ENCODE assay signal across 1 cellular context in genomic region chr12:52082988-52083637, GRCh38.
TF ChIP-seq lines count a peak whose summit lies in the region.

No MANE protein-coding gene starts in this region.

TF ChIP-seq in HEK293, 187 proteins besides CTCF, POLR2A, EP300 and RAD21 (continued from another document and continues in another):
- no peak for TF ChIP-seq GLI4 (tag by site-specific recombination; IDR thresholded peaks at IDR 0.05)
- TF ChIP-seq ZNF645 (tag by site-specific recombination; IDR thresholded peaks at IDR 0.05), result no peak
- TF ChIP-seq ZNF768 (tag by site-specific recombination; IDR thresholded peaks at IDR 0.05), result no peak
- TF ChIP-seq ZNF426 (tag by site-specific recombination; IDR thresholded peaks at IDR 0.05), result no peak
- TF ChIP-seq ZNF24 (tag by site-specific recombination; IDR thresholded peaks at IDR 0.05), result no peak
- peak; percentile 71 for TF ChIP-seq EGR2 (tag by site-specific recombination; IDR thresholded peaks at IDR 0.05; ENCODE audit: low read depth)
- TF ChIP-seq ZNF626 (tag by site-specific recombination; IDR thresholded peaks at IDR 0.05), result no peak
- TF ChIP-seq ZNF624 (tag by site-specific recombination; IDR thresholded peaks at IDR 0.05), result no peak
- TF ChIP-seq MZF1 (tag by site-specific recombination; IDR thresholded peaks at IDR 0.05; ENCODE audit: borderline replicate concordance), result no peak
- no peak for TF ChIP-seq ZNF202 (tag by site-specific recombination; IDR thresholded peaks at IDR 0.05; ENCODE audit: borderline replicate concordance)
- no peak for TF ChIP-seq ZNF175 (tag by site-specific recombination; IDR thresholded peaks at IDR 0.05)
- TF ChIP-seq ZNF664 (tag by site-specific recombination; IDR thresholded peaks at IDR 0.05), result no peak
- no peak for TF ChIP-seq ZSCAN4 (tag by site-specific recombination; IDR thresholded peaks at IDR 0.05)
- TF ChIP-seq KLF17 (tag by site-specific recombination; IDR thresholded peaks at IDR 0.05), result 0 out of 2 replicates have a peak, but pooled peaks have one; percentile 43
- no peak for TF ChIP-seq ZNF629 (tag by site-specific recombination; IDR thresholded peaks at IDR 0.05)
- no peak for TF ChIP-seq ZSCAN30 (tag by site-specific recombination; IDR thresholded peaks at IDR 0.05)
- no peak for TF ChIP-seq ZNF184 (tag by site-specific recombination; IDR thresholded peaks at IDR 0.05)
- TF ChIP-seq OVOL3 (tag by site-specific recombination; IDR thresholded peaks at IDR 0.05), result no peak
- TF ChIP-seq SALL2 (tag by site-specific recombination; IDR thresholded peaks at IDR 0.05; ENCODE audit: borderline replicate concordance), result no peak
- no peak for TF ChIP-seq TSHZ1 (tag by site-specific recombination; IDR thresholded peaks at IDR 0.05; ENCODE audit: borderline replicate concordance)
- TF ChIP-seq ZNF488 (tag by site-specific recombination; IDR thresholded peaks at IDR 0.05), result no peak
- TF ChIP-seq ZBTB49 (tag by site-specific recombination; IDR thresholded peaks at IDR 0.05; ENCODE audit: low read depth), result no peak
- no peak for TF ChIP-seq ZBTB8A (tag by site-specific recombination; IDR thresholded peaks at IDR 0.05)
- peak; percentile 90 for TF ChIP-seq ZNF654 (tag by site-specific recombination; IDR thresholded peaks at IDR 0.05; ENCODE audit: low read depth)
- TF ChIP-seq ZNF692 (tag by site-specific recombination; IDR thresholded peaks at IDR 0.05), result no peak
- TF ChIP-seq ZNF529 (tag by site-specific recombination; IDR thresholded peaks at IDR 0.05; ENCODE audit: insufficient replicate concordance), result no peak
- TF ChIP-seq ZNF214 (tag by site-specific recombination; IDR thresholded peaks at IDR 0.05; ENCODE audit: borderline replicate concordance), result no peak
- peak; percentile 86 for TF ChIP-seq SCRT2 (tag by site-specific recombination; IDR thresholded peaks at IDR 0.05)
- TF ChIP-seq ZNF280D (tag by site-specific recombination; IDR thresholded peaks at IDR 0.05), result no peak
- no peak for TF ChIP-seq ZNF571 (tag by site-specific recombination; IDR thresholded peaks at IDR 0.05)
- 0 out of 2 replicates have a peak, but pooled peaks have one; percentile 17 for TF ChIP-seq PRDM10 (tag by site-specific recombination; IDR thresholded peaks at IDR 0.05)
- TF ChIP-seq ZNF501 (tag by site-specific recombination; IDR thresholded peaks at IDR 0.05), result no peak
- TF ChIP-seq ZNF362 (tag by site-specific recombination; IDR thresholded peaks at IDR 0.05), result no peak
- no peak for TF ChIP-seq ZNF707 (tag by site-specific recombination; IDR thresholded peaks at IDR 0.05)
- TF ChIP-seq KLF10 (tag by site-specific recombination; IDR thresholded peaks at IDR 0.05), result no peak
- no peak for TF ChIP-seq ZNF211 (tag by site-specific recombination; IDR thresholded peaks at IDR 0.05; ENCODE audit: low read depth)
- TF ChIP-seq SP7 (tag by site-specific recombination; IDR thresholded peaks at IDR 0.05), result peak; percentile 84
- TF ChIP-seq ZNF221 (tag by site-specific recombination; IDR thresholded peaks at IDR 0.05; ENCODE audit: borderline replicate concordance), result no peak
- no peak for TF ChIP-seq ZNF354C (tag by site-specific recombination; IDR thresholded peaks at IDR 0.05; ENCODE audit: borderline replicate concordance, low read depth)
- TF ChIP-seq ZNF837 (tag by site-specific recombination; IDR thresholded peaks at IDR 0.05), result no peak
- no peak for TF ChIP-seq ZNF248 (tag by site-specific recombination; IDR thresholded peaks at IDR 0.05)
- TF ChIP-seq ZXDB (tag by site-specific recombination; IDR thresholded peaks at IDR 0.05), result no peak
- no peak for TF ChIP-seq GLI2 (tag by site-specific recombination; IDR thresholded peaks at IDR 0.05; ENCODE audit: borderline replicate concordance, low read depth)
- TF ChIP-seq ZNF16 (tag by site-specific recombination; IDR thresholded peaks at IDR 0.05; ENCODE audit: low read depth), result no peak
- no peak for TF ChIP-seq ZNF223 (tag by site-specific recombination; IDR thresholded peaks at IDR 0.05)
